In the genomic region with DNA sequence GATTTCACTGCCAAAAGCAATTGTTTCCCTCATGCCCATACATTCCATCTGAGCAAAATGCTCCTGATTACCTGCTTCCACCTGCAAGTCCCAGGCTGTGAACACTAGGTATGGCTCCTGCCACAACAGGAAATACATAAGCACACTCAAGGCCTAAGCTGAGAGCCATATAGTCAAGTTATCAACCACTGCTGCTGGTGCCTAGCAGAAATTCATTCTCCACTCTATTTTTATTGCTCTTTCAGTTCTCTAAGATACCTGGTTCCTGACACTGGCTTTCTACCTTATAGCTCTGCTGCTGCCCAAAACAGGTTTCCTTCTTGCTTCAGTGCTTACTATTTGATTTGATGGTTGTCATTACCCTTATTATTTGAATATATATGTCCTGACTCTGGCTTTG, we compare ENCODE assay signal across 20 cellular contexts. TPM values are rescaled to one million over a fixed set of nuclear protein-coding genes. Genes with fewer than 3 reads are reported as not detected.
DNase-seq lines count a peak whose midpoint lies in the region; ATAC-seq and TF ChIP-seq lines count a peak whose summit lies in the region.
"Had no signal": no experiment of that assay in that cellular context is flagged by ENCODE, and none has a peak within 500 bp of the region (broad histone marks: within the 10 kb centered on the region; RNA-seq: fewer than 3 reads in every experiment).

No MANE protein-coding gene starts in this region.

- no peak overlapping the region for H3K27ac ChIP-seq in breast epithelium
- no peak overlapping the region for H3K27ac ChIP-seq in ascending aorta
- H3K27ac ChIP-seq in prostate gland = no peak overlapping the region
- H3K27ac ChIP-seq: vagina had no signal

- no peak for DNase-seq in MCF 10A (ENCODE audit: unreplicated experiment)
- DNase-seq in breast epithelium (ENCODE audit: low spot score in 2 of 2) = no peak
- no peak for DNase-seq in ascending aorta (ENCODE audit: low spot score in 2 of 2)
- DNase-seq in occipital lobe (lab: John Stamatoyannopoulos, UW) = no peak
- DNase-seq in prostate gland (ENCODE audit: low spot score) = no peak
- DNase-seq: activated CD4-positive, alpha-beta T cell treated with anti-CD3 and anti-CD28 coated beads, Interleukin-2, amount 50 U/mL, for 1 hour; activated naive CD4-positive, alpha-beta T cell treated with anti-CD3 and anti-CD28 coated beads, Interleukin-2, amount 50 U/mL, for 16 hours; islet precursor cell; MG63; naive thymus-derived CD4-positive, alpha-beta T cell; stimulated activated CD4-positive, alpha-beta T cell treated with anti-CD3 and anti-CD28 coated beads, Interleukin-4, amount 100 ng/mL, for 4 hours; stimulated activated CD8-positive, alpha-beta memory T cell treated with anti-CD3 and anti-CD28 coated beads, Interleukin-4, amount 100 ng/mL, for 48 hours; SW 1271 had no signal

- H3K9me3 Mint-ChIP-seq in MCF 10A (ENCODE audit: unreplicated experiment) = no peaks in the 10 kb centered on the region
- H3K9me3 Mint-ChIP-seq: naive thymus-derived CD4-positive, alpha-beta T cell had no signal

- H3K4me1 Mint-ChIP-seq in MCF 10A (ENCODE audit: insufficient read depth, unreplicated experiment) = no peaks in the 10 kb centered on the region

- CTCF ChIA-PET in MCF 10A (lab: Yijun Ruan, JAX) = interaction anchor here (3.1 kb wide), 1 partner anchor 224 kb away, joined by 23 read pairs; no protein-coding TSS in a partner anchor

- BruUV-seq in MCF 10A (replicated peaks; lab: Mats Ljungman, UMichigan) = no TSS peak

- H3K4me3 Mint-ChIP-seq in MCF 10A (ENCODE audit: unreplicated experiment) = no peak overlapping the region
- H3K4me3 Mint-ChIP-seq: naive thymus-derived CD4-positive, alpha-beta T cell had no signal

- TF ChIP-seq CTCF in MCF 10A (IDR thresholded peaks at IDR 0.05; ENCODE audit: unreplicated experiment) (no peak), breast epithelium (IDR thresholded peaks at IDR 0.05) (no peak), ascending aorta (IDR thresholded peaks at IDR 0.05) (no peak), prostate gland (IDR thresholded peaks at IDR 0.05) (no peak)

- POLR2A ChIA-PET in MCF 10A (lab: Yijun Ruan, JAX) = no interaction called here

- TF ChIP-seq POLR2A in breast epithelium (IDR thresholded peaks at IDR 0.05) = no peak
- TF ChIP-seq POLR2A in prostate gland (IDR thresholded peaks at IDR 0.05) = no peak

- peak; percentile 78 for ATAC-seq in GM21526 (IDR thresholded peaks at IDR 0.05; ENCODE audit: low FRiP score, unreplicated experiment)
- ATAC-seq in HG03378 (IDR thresholded peaks at IDR 0.05; ENCODE audit: unreplicated experiment) = peak; percentile 40
- no peak for ATAC-seq in HG03045 (IDR thresholded peaks at IDR 0.05; ENCODE audit: unreplicated experiment)
- ATAC-seq: HepG2; naive thymus-derived CD4-positive, alpha-beta T cell had no signal

- no peaks in the 10 kb centered on the region for H3K36me3 ChIP-seq in breast epithelium
- peaks cover 0 to 35% of the 10 kb centered on the region in 2 donors for H3K36me3 ChIP-seq in ascending aorta
- H3K36me3 ChIP-seq in prostate gland = no peaks in the 10 kb centered on the region
- H3K36me3 ChIP-seq: MG63 had no signal

- H3K9me3 ChIP-seq in breast epithelium (no peaks in the 10 kb centered on the region), ascending aorta (no peaks in the 10 kb centered on the region), prostate gland (no peaks in the 10 kb centered on the region)
- H3K9me3 ChIP-seq: MG63, vagina had no signal

- H3K4me3 ChIP-seq in breast epithelium = no peak overlapping the region
- H3K4me3 ChIP-seq in ascending aorta = no peak overlapping the region
- no peak overlapping the region for H3K4me3 ChIP-seq in prostate gland
- H3K4me3 ChIP-seq: MG63, smooth muscle cell, vagina had no signal

- peak overlapping the region; percentile 54 for H3K27ac Mint-ChIP-seq in MCF 10A (ENCODE audit: low read depth, unreplicated experiment)
- H3K27ac Mint-ChIP-seq: naive thymus-derived CD4-positive, alpha-beta T cell; progenitor cell of endocrine pancreas had no signal

- H3K27me3 ChIP-seq in breast epithelium (no peaks in the 10 kb centered on the region), ascending aorta (no peaks in the 10 kb centered on the region), prostate gland (replicated peaks; ENCODE audit: insufficient read depth) (no peaks in the 10 kb centered on the region)
- H3K27me3 ChIP-seq: MG63, vagina had no signal

- no peaks in the 10 kb centered on the region for H3K4me1 ChIP-seq in breast epithelium
- no peaks in the 10 kb centered on the region for H3K4me1 ChIP-seq in ascending aorta
- no peaks in the 10 kb centered on the region for H3K4me1 ChIP-seq in prostate gland (replicated peaks)
- H3K4me1 ChIP-seq: vagina had no signal

- intact Hi-C loops in MCF 10A (cut with micrococcal nuclease) (no loop called here), breast epithelium (cut with DNase I; ENCODE audit: low total_unique reads) (no loop called here), ascending aorta (cut with DNase I) (no loop called here), prostate gland (cut with DNase I) (no loop called here)

- no peaks in the 10 kb centered on the region for H3K27me3 Mint-ChIP-seq in MCF 10A (ENCODE audit: insufficient read depth, unreplicated experiment)
- H3K27me3 Mint-ChIP-seq: naive thymus-derived CD4-positive, alpha-beta T cell; progenitor cell of endocrine pancreas had no signal

- peaks cover 27% of the 10 kb centered on the region for H3K36me3 Mint-ChIP-seq in MCF 10A (ENCODE audit: insufficient read depth, unreplicated experiment)

RNA-seq across cellular contexts. Expression of a gene that starts 31.6 kb away (rescaled TPM):
- 23.4 and 30.1 TPM in 2 replicates for total RNA-seq in MCF 10A (2022)
- 10 to 100 TPM; 19.8 to 26.3 (median 21.6) TPM for total RNA-seq in breast epithelium
- 18.6 TPM for total RNA-seq in ascending aorta
- total RNA-seq in occipital lobe = 38.1 TPM
- 10 to 100 TPM in 1 of 2 donors, 1 to 10 TPM in 1; 6.3 to 15.5 TPM for total RNA-seq in prostate gland
